In genomic region chr5:65562731-65563701, GRCh38 we compare ENCODE assay signal across 8 cellular contexts. TPM values are rescaled to one million over a fixed set of nuclear protein-coding genes. Genes with fewer than 3 reads are reported as not detected.
DNase-seq lines count a peak whose midpoint lies in the region; ATAC-seq and TF ChIP-seq lines count a peak whose summit lies in the region.

Gene CENPK, minus strand, starts transcription at chr5:65563168. Its CDS starts 8,261 bp downstream, at chr5:65554907.
Gene PPWD1, plus strand, starts transcription at chr5:65563296. Its CDS starts 15 bp downstream, at chr5:65563311.

- peak; percentile 99 for ATAC-seq in HG02678 (IDR thresholded peaks at IDR 0.05; ENCODE audit: unreplicated experiment)
- ATAC-seq in activated naive CD8-positive, alpha-beta T cell treated with anti-CD3 and anti-CD28 coated beads, Interleukin-2, amount 10 ng/mL, durations not matched to agents 7 days and 5 days (ENCODE audit: low read depth) = peak; percentile 98
- ATAC-seq in Right ventricle myocardium inferior = peak; percentile 99

- H3K4me3 ChIP-seq in SU-DHL-6 (ENCODE audit: insufficient read depth, low read length, poor library complexity, severe bottlenecking) (peak within 1 kb of the TSS; percentile 98), ovary (peak within 1 kb of the TSS; percentile 60), tibial artery (peak within 1 kb of the TSS; percentile 66 to 85)

- H3K27me3 ChIP-seq in SU-DHL-6 (ENCODE audit: low read length) (no peaks in the 10 kb centered on the region), ovary (no peaks in the 10 kb centered on the region), tibial artery (no peaks in the 10 kb centered on the region)

- peaks cover 77% of the 10 kb centered on the region for H3K79me2 ChIP-seq in SU-DHL-6 (ENCODE audit: insufficient read depth, low read length)

- peaks cover 13% of the 10 kb centered on the region; the same call in 1 of the 2 replicates for H3F3A ChIP-seq in SU-DHL-6 (ENCODE audit: insufficient read depth)

- peak within 1 kb of the TSS; percentile 86 for H2AFZ ChIP-seq in SU-DHL-6 (ENCODE audit: low read depth, low read length, severe bottlenecking)

- H3K27ac Mint-ChIP-seq in activated naive CD8-positive, alpha-beta T cell treated with anti-CD3 and anti-CD28 coated beads, Interleukin-2, amount 10 ng/mL, durations not matched to agents 7 days and 5 days = peak within 1 kb of the TSS; percentile 99

- peak within 1 kb of the TSS; percentile 91 for H3K9ac ChIP-seq in SU-DHL-6 (ENCODE audit: low read length)

- TF ChIP-seq POLR2A in GM10847 (IDR thresholded peaks at IDR 0.05; ENCODE audit: extremely low read depth, insufficient read length) (peak; percentile 81), ovary (IDR thresholded peaks at IDR 0.05) (peak; percentile 61)

- H3K4me1 ChIP-seq in ovary (ENCODE audit: insufficient read depth) (peaks cover 7% of the 10 kb centered on the region), tibial artery (peaks cover 0 to 29% (median 21%) of the 10 kb centered on the region in 4 donors)

- H3K4me3 Mint-ChIP-seq in activated naive CD8-positive, alpha-beta T cell treated with anti-CD3 and anti-CD28 coated beads, Interleukin-2, amount 10 ng/mL, durations not matched to agents 7 days and 5 days = peak within 1 kb of the TSS; percentile 96

- no peaks in the 10 kb centered on the region for H3K27me3 Mint-ChIP-seq in activated naive CD8-positive, alpha-beta T cell treated with anti-CD3 and anti-CD28 coated beads, Interleukin-2, amount 10 ng/mL, durations not matched to agents 7 days and 5 days

- H3K9me2 ChIP-seq in SU-DHL-6 (replicated peaks; ENCODE audit: insufficient read depth, low read length) = no peaks in the 10 kb centered on the region

- 0 to 1% (median 0%) methylated on average over 43 to 54 of the region's 54 CpGs for WGBS in ovary, 3 donors

- no peaks in the 10 kb centered on the region for H3K9me3 ChIP-seq in SU-DHL-6 (ENCODE audit: insufficient read depth, low read length)
- H3K9me3 ChIP-seq in ovary = no peaks in the 10 kb centered on the region
- no peaks in the 10 kb centered on the region for H3K9me3 ChIP-seq in tibial artery

- H3K27ac ChIP-seq in SU-DHL-6 (ENCODE audit: low read depth, low read length) = peak within 1 kb of the TSS; percentile 79
- peak within 1 kb of the TSS in 1 of 2 donors; percentile 68 for H3K27ac ChIP-seq in ovary
- peak within 1 kb of the TSS; percentile 81 to 85 for H3K27ac ChIP-seq in tibial artery

- TF ChIP-seq CTCF in SU-DHL-6 (IDR thresholded peaks at IDR 0.05; ENCODE audit: insufficient read depth, low read length, poor library complexity, severe bottlenecking) = no peak
- TF ChIP-seq CTCF in ovary (IDR thresholded peaks at IDR 0.05) = no peak
- TF ChIP-seq CTCF in tibial artery (IDR thresholded peaks at IDR 0.05) = peak in 1 of 2 experiments; percentile 24

- peak; percentile 74 for DNase-seq in NCI-H128 (lab: John Stamatoyannopoulos, UW; ENCODE audit: unreplicated experiment)
- peak; percentile 92 for DNase-seq in activated naive CD8-positive, alpha-beta T cell treated with anti-CD3 and anti-CD28 coated beads, Interleukin-2, amount 10 ng/mL, durations not matched to agents 7 days and 5 days
- peak; percentile 97 for DNase-seq in Right ventricle myocardium inferior (ENCODE audit: missing footprints)
- DNase-seq in ovary = peak; percentile 86 to 93 (median 90)
- peak; percentile 95 for DNase-seq in tibial artery

- H3K4me1 Mint-ChIP-seq in activated naive CD8-positive, alpha-beta T cell treated with anti-CD3 and anti-CD28 coated beads, Interleukin-2, amount 10 ng/mL, durations not matched to agents 7 days and 5 days = peaks cover 46% of the 10 kb centered on the region

- TF ChIP-seq EP300 in ovary (IDR thresholded peaks at IDR 0.05) = no peak

- H3K36me3 ChIP-seq in SU-DHL-6 (ENCODE audit: low read length) (peaks cover 30% of the 10 kb centered on the region; the same call in 1 of the 2 replicates), ovary (no peaks in the 10 kb centered on the region), tibial artery (no peaks in the 10 kb centered on the region)

- no peaks in the 10 kb centered on the region for H4K20me1 ChIP-seq in SU-DHL-6 (ENCODE audit: low read depth, low read length)

- no peaks in the 10 kb centered on the region for H3K9me3 Mint-ChIP-seq in activated naive CD8-positive, alpha-beta T cell treated with anti-CD3 and anti-CD28 coated beads, Interleukin-2, amount 10 ng/mL, durations not matched to agents 7 days and 5 days

- POLR2A ChIA-PET in activated naive CD8-positive, alpha-beta T cell treated with anti-CD3 and anti-CD28 coated beads, Interleukin-2, amount 10 ng/mL, durations not matched to agents 7 days and 5 days (lab: Charles Lee) = interaction anchor here (0.8 to 3.1 kb wide), 19 partner anchors 9 to 1266 kb away, joined by 3 to 36 read pairs (median 5); partner anchors contain the start of genes ADAMTS6, ERBIN, NLN and SGTB

- peaks cover 32% of the 10 kb centered on the region for H3K36me3 Mint-ChIP-seq in activated naive CD8-positive, alpha-beta T cell treated with anti-CD3 and anti-CD28 coated beads, Interleukin-2, amount 10 ng/mL, durations not matched to agents 7 days and 5 days

- intact Hi-C loops in Right ventricle myocardium inferior (cut with DNase I) = no loop called here
- intact Hi-C loops in ovary (cut with DNase I) = no loop called here
- intact Hi-C loops in tibial artery (cut with DNase I; ENCODE audit: low total_unique reads) = loop anchor here (5.0 kb wide), 1 partner anchor 59 kb away; the partner anchor contains the start of gene TRIM23

- peak within 1 kb of the TSS; percentile 90 for H3K4me2 ChIP-seq in SU-DHL-6 (ENCODE audit: low read depth, low read length, poor library complexity, severe bottlenecking)

RNA-seq across cellular contexts. Expression of gene CENPK, which starts in this region (rescaled TPM):
- 10 to 100 TPM; 89.9 to 90.7 TPM for total RNA-seq in activated naive CD8-positive, alpha-beta T cell treated with anti-CD3 and anti-CD28 coated beads, Interleukin-2, amount 10 ng/mL, durations not matched to agents 7 days and 5 days
- total RNA-seq in Right ventricle myocardium inferior = 2.0 TPM
- total RNA-seq in ovary = 1 to 10 TPM in 5 of 7 donors, under 1 TPM in 2; 0.83 to 3.0 (median 1.7) TPM
- polyA plus RNA-seq in ovary = 1 to 10 TPM; 1.5 to 1.7 TPM

RNA-seq across cellular contexts. Expression of gene PPWD1, which starts in this region (rescaled TPM):
- total RNA-seq in activated naive CD8-positive, alpha-beta T cell treated with anti-CD3 and anti-CD28 coated beads, Interleukin-2, amount 10 ng/mL, durations not matched to agents 7 days and 5 days = 10 to 100 TPM; 72.7 to 78.6 TPM
- total RNA-seq in Right ventricle myocardium inferior (17.6 TPM), ovary (10 to 100 TPM; 30.7 to 82.1 (median 36.7) TPM)
- polyA plus RNA-seq in ovary = 10 to 100 TPM; 28.0 to 41.7 TPM

Comparison
In these comparisons a context has a peak if more than half of its experiments do, and no peak if none do; other contexts are left out.
1. RNA of gene CENPK (total RNA-seq): 89.9 to 90.7 TPM in activated naive CD8-positive, alpha-beta T cell treated with anti-CD3 and anti-CD28 coated beads, Interleukin-2, amount 10 ng/mL, durations not matched to agents 7 days and 5 days; 2.0 TPM in Right ventricle myocardium inferior (single experiment) and 0.83 to 3.0 TPM in ovary; every median in the first group is over 10 times any median in the second.
2. Peak in every context shown above with its lines, with median percentiles within 50 percentile points of each other: ATAC-seq, DNase-seq and H3K4me3 ChIP-seq.